ENCODE assay signal across 8 cellular contexts in the genomic region with DNA sequence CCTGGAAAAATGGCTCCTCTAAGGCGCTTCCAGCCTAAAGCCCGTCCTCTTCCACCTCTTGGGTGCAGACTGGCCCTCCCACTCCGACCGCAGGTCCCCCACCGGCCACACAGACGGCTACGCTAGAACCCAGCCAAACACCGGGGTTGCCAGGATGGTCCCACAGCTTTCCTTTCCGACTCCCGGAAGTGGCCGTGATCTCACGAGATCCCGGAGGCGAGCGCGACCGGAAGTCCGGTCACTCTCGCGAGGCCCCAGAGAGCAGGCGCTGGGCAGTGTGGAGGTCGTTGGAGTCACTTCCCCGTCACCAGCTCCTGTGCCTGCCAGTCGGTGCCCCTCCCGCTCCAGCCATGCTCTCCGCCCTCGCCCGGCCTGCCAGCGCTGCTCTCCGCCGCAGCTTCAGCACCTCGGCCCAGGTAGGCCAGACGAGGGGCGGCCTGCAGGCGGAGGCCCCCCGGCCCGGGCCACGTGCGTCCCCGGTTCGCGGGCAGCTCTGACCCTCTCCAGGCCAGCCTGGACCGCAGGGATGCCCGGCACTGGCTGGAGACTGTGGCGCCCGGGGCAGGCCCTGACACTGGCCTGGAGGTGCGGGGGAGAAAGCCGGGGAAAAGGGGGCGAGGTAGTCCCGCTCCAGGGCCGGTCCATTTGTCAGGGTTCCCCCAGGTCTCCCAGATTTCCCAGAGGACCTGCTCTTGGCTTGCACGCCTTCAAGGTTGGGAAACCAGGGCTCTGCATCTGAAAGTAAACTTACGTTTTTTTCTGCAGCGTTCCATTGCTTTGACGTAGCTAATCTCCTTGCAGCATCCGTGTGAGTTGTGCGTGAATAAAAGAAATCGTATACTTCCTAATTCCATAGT. TPM values are rescaled to one million over a fixed set of nuclear protein-coding genes. Genes with fewer than 3 reads are reported as not detected.
DNase-seq lines count a peak whose midpoint lies in the region; ATAC-seq and TF ChIP-seq lines count a peak whose summit lies in the region.

A gene with protein sequence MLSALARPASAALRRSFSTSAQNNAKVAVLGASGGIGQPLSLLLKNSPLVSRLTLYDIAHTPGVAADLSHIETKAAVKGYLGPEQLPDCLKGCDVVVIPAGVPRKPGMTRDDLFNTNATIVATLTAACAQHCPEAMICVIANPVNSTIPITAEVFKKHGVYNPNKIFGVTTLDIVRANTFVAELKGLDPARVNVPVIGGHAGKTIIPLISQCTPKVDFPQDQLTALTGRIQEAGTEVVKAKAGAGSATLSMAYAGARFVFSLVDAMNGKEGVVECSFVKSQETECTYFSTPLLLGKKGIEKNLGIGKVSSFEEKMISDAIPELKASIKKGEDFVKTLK (plus strand): TSS at position 296 of the 857 bp plus-strand sequence. CDS start 55 bp downstream, at position 351.
STYXL1 (minus strand) TSS at position 190 of the 857 bp plus-strand sequence. CDS start 17,477 bp downstream, outside the sequence.

- H3K9ac ChIP-seq in liver (ENCODE audit: low read depth in 1 of 2, low read length in 2 of 2): peak within 1 kb of the TSS; percentile 97 to 98

- H3K4me3 ChIP-seq in liver (ENCODE audit: low read depth in 1 of 3, low read length in 3 of 3): peak within 1 kb of the TSS; percentile 82 to 99 (median 95)

- peak in 1 of 2 donors; percentile 58 for TF ChIP-seq RAD21 in liver (IDR thresholded peaks at IDR 0.05)

- H3K27me3 Mint-ChIP-seq in CD4-positive, alpha-beta T cell: no peaks in the 10 kb centered on the region
- no peaks in the 10 kb centered on the region for H3K27me3 Mint-ChIP-seq in activated CD4-positive, alpha-beta memory T cell treated with anti-CD3 and anti-CD28 coated beads for 36 hours

- no peaks in the 10 kb centered on the region for H3K27me3 ChIP-seq in CD4-positive, alpha-beta T cell (ENCODE audit: control insufficient read depth, insufficient read depth, low read length)
- no peaks in the 10 kb centered on the region for H3K27me3 ChIP-seq in liver (ENCODE audit: control insufficient read depth in 4 of 4, insufficient read depth in 4 of 4, low read length in 3 of 4)

- H3K36me3 ChIP-seq in liver (ENCODE audit: control insufficient read depth in 4 of 4, insufficient read depth in 3 of 4, low read depth in 1 of 4, low read length in 3 of 4): peaks cover 0 to 3% (median under 1%) of the 10 kb centered on the region in 4 donors

- peaks cover 42% of the 10 kb centered on the region for H3K36me3 Mint-ChIP-seq in CD4-positive, alpha-beta T cell (ENCODE audit: low read depth)
- H3K36me3 Mint-ChIP-seq in activated CD4-positive, alpha-beta memory T cell treated with anti-CD3 and anti-CD28 coated beads for 36 hours: peaks cover 28% of the 10 kb centered on the region

- peak within 1 kb of the TSS; percentile 96 for H3K27ac Mint-ChIP-seq in CD4-positive, alpha-beta T cell
- H3K27ac Mint-ChIP-seq in activated CD4-positive, alpha-beta memory T cell treated with anti-CD3 and anti-CD28 coated beads for 36 hours: peak within 1 kb of the TSS; percentile 90

- H3K4me3 Mint-ChIP-seq in CD4-positive, alpha-beta T cell: peak within 1 kb of the TSS; percentile 93
- peak within 1 kb of the TSS; percentile 92 for H3K4me3 Mint-ChIP-seq in activated CD4-positive, alpha-beta memory T cell treated with anti-CD3 and anti-CD28 coated beads for 36 hours

- peak within 1 kb of the TSS; percentile 65 for H3K27ac ChIP-seq in CD4-positive, alpha-beta T cell (ENCODE audit: low read depth, low read length)
- peak within 1 kb of the TSS; percentile 92 to 96 for H3K27ac ChIP-seq in liver (ENCODE audit: low read depth in 1 of 2, low read length in 2 of 2)

- TF ChIP-seq CTCF in CD4-positive, alpha-beta T cell (IDR thresholded peaks at IDR 0.05): no peak
- TF ChIP-seq CTCF in liver (IDR thresholded peaks at IDR 0.05; ENCODE audit: low read depth, low read length, missing input control): no peak

- H3K9me3 Mint-ChIP-seq in CD4-positive, alpha-beta T cell: no peaks in the 10 kb centered on the region
- H3K9me3 Mint-ChIP-seq in activated CD4-positive, alpha-beta memory T cell treated with anti-CD3 and anti-CD28 coated beads for 36 hours: no peaks in the 10 kb centered on the region

- POLR2A ChIA-PET in CD4-positive, alpha-beta T cell (lab: Charles Lee): interaction anchor here (0.7 to 3.3 kb wide), 13 partner anchors 9 to 562 kb away, joined by 3 to 21 read pairs (median 4); partner anchors contain the start of genes POM121C, POR and RHBDD2
- POLR2A ChIA-PET in activated CD4-positive, alpha-beta memory T cell treated with anti-CD3 and anti-CD28 coated beads for 36 hours (lab: Charles Lee): interaction anchor here (0.7 to 1.8 kb wide), 8 partner anchors 10 to 270 kb away, joined by 3 to 7 read pairs (median 4); no protein-coding TSS in a partner anchor

- no peaks in the 10 kb centered on the region for H3K9me3 ChIP-seq in CD4-positive, alpha-beta T cell (ENCODE audit: control insufficient read depth, low read length)
- H3K9me3 ChIP-seq in liver (ENCODE audit: control insufficient read depth in 4 of 4, low read length in 3 of 4): no peaks in the 10 kb centered on the region

- peaks cover 65% of the 10 kb centered on the region for H3K4me1 Mint-ChIP-seq in CD4-positive, alpha-beta T cell (ENCODE audit: low read depth)
- H3K4me1 Mint-ChIP-seq in activated CD4-positive, alpha-beta memory T cell treated with anti-CD3 and anti-CD28 coated beads for 36 hours (ENCODE audit: low read depth): peaks cover 42% of the 10 kb centered on the region

- ATAC-seq in CD4-positive, alpha-beta T cell (ENCODE audit: poor library complexity): peak; percentile 76
- ATAC-seq in GM19438 (IDR thresholded peaks at IDR 0.05; ENCODE audit: low read depth, unreplicated experiment) (peak; percentile 97), HG03571 (IDR thresholded peaks at IDR 0.05; ENCODE audit: unreplicated experiment) (peak; percentile 87)

- peak; percentile 69 to 82 (median 75) for DNase-seq in CD4-positive, alpha-beta T cell
- peak; percentile 93 for DNase-seq in NCI-H774 (lab: John Stamatoyannopoulos, UW)
- peak; percentile 96 for DNase-seq in activated CD4-positive, alpha-beta memory T cell treated with anti-CD3 and anti-CD28 coated beads for 36 hours
- peak; percentile 93 to 95 for DNase-seq in dermis microvascular lymphatic vessel endothelial cell (ENCODE audit: low read depth in 2 of 2)
- DNase-seq in stimulated activated CD4-positive, alpha-beta T cell treated with anti-CD3 and anti-CD28 coated beads, Interleukin-4, amount 100 ng/mL, for 1 hour: peak; percentile 87

- H3K4me1 ChIP-seq in liver (ENCODE audit: control insufficient read depth in 4 of 4, insufficient read depth in 4 of 4, low read length in 3 of 4): peaks cover 6 to 22% (median 13%) of the 10 kb centered on the region in 4 donors

- CTCF ChIA-PET in CD4-positive, alpha-beta T cell (lab: Charles Lee): no interaction called here
- CTCF ChIA-PET in activated CD4-positive, alpha-beta memory T cell treated with anti-CD3 and anti-CD28 coated beads for 36 hours (lab: Charles Lee): interaction anchor here (0.9 to 1.4 kb wide), 4 partner anchors 26 to 266 kb away, joined by 3 to 4 read pairs (median 4); no protein-coding TSS in a partner anchor

- under 1% methylated on average over 58 of the region's 58 CpGs for WGBS in liver

- intact Hi-C loops in CD4-positive, alpha-beta T cell (cut with DNase I, micrococcal nuclease): loop anchor here in 1 of 2 experiments (2.0 kb wide), 2 partner anchors 53 to 117 kb away; partner anchors contain the start of gene TMEM120A
- intact Hi-C loops in activated CD4-positive, alpha-beta memory T cell treated with anti-CD3 and anti-CD28 coated beads for 36 hours (cut with micrococcal nuclease): loop anchor here (1.0 to 5.0 kb wide), 5 partner anchors 83 to 311 kb away; partner anchors contain the start of gene POR

TF ChIP-seq in liver, 16 proteins besides CTCF, POLR2A, EP300 and RAD21 (continues in another document):
- TF ChIP-seq RXRA (IDR thresholded peaks at IDR 0.05) (peak; percentile 36 to 56), JUND (IDR thresholded peaks at IDR 0.05) (no peak), HNF4A (conservative IDR thresholded peaks at IDR 0.05) (peak in 1 of 2 donors; percentile 24), YY1 (IDR thresholded peaks at IDR 0.05) (peak; percentile 75), ATF3 (IDR thresholded peaks at IDR 0.05) (no peak), FOXA2 (IDR thresholded peaks at IDR 0.05) (no peak), SP1 (IDR thresholded peaks at IDR 0.05) (peak; percentile 40), TAF1 (conservative IDR thresholded peaks at IDR 0.05) (peak; percentile 78), FOXA1 (IDR thresholded peaks at IDR 0.05) (no peak)

RNA-seq across cellular contexts. Expression of the first gene that starts in this region (rescaled TPM):
- 10 to 100 TPM; 66.4 to 68.3 TPM for total RNA-seq in CD4-positive, alpha-beta T cell
- 100 to 1,000 TPM; 259 to 271 TPM for total RNA-seq in activated CD4-positive, alpha-beta memory T cell treated with anti-CD3 and anti-CD28 coated beads for 36 hours
- total RNA-seq in dermis microvascular lymphatic vessel endothelial cell: 32.5 and 45.8 TPM in 2 replicates
- total RNA-seq in liver: 10 to 100 TPM; 33.6 to 84.7 TPM
- polyA plus RNA-seq in liver: 100 to 1,000 TPM; 241 to 275 TPM

RNA-seq across cellular contexts. Expression of gene STYXL1, which starts in this region (rescaled TPM):
- total RNA-seq in CD4-positive, alpha-beta T cell: 1 to 10 TPM; 8.4 to 8.5 TPM
- 10 to 100 TPM; 37.8 to 40.5 TPM for total RNA-seq in activated CD4-positive, alpha-beta memory T cell treated with anti-CD3 and anti-CD28 coated beads for 36 hours
- 20.4 and 24.4 TPM in 2 replicates for total RNA-seq in dermis microvascular lymphatic vessel endothelial cell
- 10 to 100 TPM; 16.7 to 17.6 TPM for total RNA-seq in liver
- 10 to 100 TPM; 16.4 to 27.5 TPM for polyA plus RNA-seq in liver

Comparison
In these comparisons a context has a peak if more than half of its experiments do, and no peak if none do; other contexts are left out.
1. Peak in every context shown above with its lines: DNase-seq, ATAC-seq, H3K4me3 ChIP-seq and H3K27ac ChIP-seq.